In the genomic region with DNA sequence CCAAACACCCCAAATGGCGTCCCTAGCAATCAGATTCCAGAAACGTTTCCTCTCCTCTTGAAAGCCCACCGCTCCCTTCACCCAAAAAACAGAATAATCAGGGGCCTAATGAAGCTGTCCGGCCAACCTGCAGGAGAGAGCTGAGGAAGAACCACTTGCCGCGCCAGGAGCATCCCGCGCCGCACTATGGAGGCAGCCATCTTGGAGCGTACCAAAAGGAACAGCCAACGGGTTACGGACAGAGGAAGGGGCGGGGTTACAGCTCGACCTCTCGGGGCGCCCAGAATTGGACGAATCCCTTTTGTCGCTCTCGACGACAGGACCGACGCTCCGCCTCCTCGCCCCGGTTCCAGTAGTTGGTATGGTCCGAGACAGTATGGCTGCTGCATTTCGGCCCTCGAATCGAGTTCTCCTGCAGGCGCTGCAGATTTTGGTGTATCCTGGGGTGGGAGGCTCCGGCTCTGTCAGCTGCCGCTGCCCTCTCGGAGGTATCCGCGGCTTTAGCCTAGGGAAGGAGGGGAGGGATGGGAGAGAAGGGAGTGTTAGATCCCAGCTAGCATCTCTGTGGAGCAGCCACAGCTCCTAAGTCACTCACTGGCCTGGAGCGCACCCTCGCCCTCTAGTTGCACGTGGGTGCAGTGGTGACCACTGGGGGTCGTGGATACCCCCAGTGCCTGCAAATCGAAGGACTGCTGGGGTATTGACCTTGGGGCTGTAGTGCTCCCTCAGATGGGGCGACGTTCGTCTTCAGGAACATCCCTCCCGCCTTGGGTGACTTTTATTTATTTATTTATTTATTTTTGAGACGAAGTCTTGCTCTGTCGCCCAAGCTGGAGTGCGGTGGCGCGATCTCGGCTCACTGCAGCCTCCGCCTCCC, we compare ENCODE assay signal across 8 cellular contexts. TPM values are rescaled to one million over a fixed set of nuclear protein-coding genes. Genes with fewer than 3 reads are reported as not detected.
DNase-seq lines count a peak whose midpoint lies in the region; ATAC-seq, FAIRE-seq and TF ChIP-seq lines count a peak whose summit lies in the region.

A gene (minus strand): TSS at position 219 of the 877 bp plus-strand sequence. CDS start 19 bp downstream, at position 200.
A gene with protein sequence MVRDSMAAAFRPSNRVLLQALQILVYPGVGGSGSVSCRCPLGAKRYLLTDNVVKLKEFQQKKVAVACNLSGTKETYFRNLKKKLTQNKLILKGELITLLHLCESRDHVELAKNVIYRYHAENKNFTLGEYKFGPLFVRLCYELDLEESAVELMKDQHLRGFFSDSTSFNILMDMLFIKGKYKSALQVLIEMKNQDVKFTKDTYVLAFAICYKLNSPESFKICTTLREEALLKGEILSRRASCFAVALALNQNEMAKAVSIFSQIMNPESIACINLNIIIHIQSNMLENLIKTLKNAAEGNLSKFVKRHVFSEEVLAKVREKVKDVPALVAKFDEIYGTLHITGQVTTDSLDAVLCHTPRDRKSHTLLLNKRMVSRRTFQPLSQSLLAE (plus strand): TSS at position 352 of the 877 bp plus-strand sequence. CDS start 10 bp downstream, at position 362.

- H3K23me2 ChIP-seq in H9 (ENCODE audit: insufficient read length, low read depth, low read length, poor library complexity, severe bottlenecking): no peaks in the 10 kb centered on the region

- no peak within 1 kb of the TSS for H3K56ac ChIP-seq in H9 (ENCODE audit: insufficient read length, low read depth, low read length)

- no peaks in the 10 kb centered on the region for H3K4me1 ChIP-seq in H9 (ENCODE audit: insufficient read depth, low read length)

- H3K27me3 Mint-ChIP-seq in H9 (ENCODE audit: low read depth) (no peaks in the 10 kb centered on the region), nephron progenitor cell (ENCODE audit: low read depth, poor library complexity) (no peaks in the 10 kb centered on the region)
- no peaks in the 10 kb centered on the region for H3K27me3 Mint-ChIP-seq in stimulated activated naive CD8-positive, alpha-beta T cell treated with anti-CD3 and anti-CD28 coated beads, Interleukin-15, amount 100 ng/mL, for 72 hours

- peak; percentile 100 for ATAC-seq in stimulated activated naive CD8-positive, alpha-beta T cell treated with anti-CD3 and anti-CD28 coated beads, Interleukin-15, amount 100 ng/mL, for 72 hours

- no CpG with 5 or more reads among the region's 51 CpGs for WGBS in H9 (ENCODE audit: extremely low coverage, insufficient read length, low lambda C conversion rate)

- no peak within 1 kb of the TSS for H4K8ac ChIP-seq in H9 (replicated peaks; ENCODE audit: insufficient read length, low read depth, low read length)

- no peak within 1 kb of the TSS for H3K4ac ChIP-seq in H9 (ENCODE audit: low read depth, low read length)

- H3K4me2 ChIP-seq in H9 (ENCODE audit: insufficient read depth, insufficient read length, low read length): peak within 1 kb of the TSS; percentile 62

- no peaks in the 10 kb centered on the region for H3K27me3 ChIP-seq in H9 (ENCODE audit: insufficient read depth, low read length)

- H3K36me3 Mint-ChIP-seq in H9 (ENCODE audit: insufficient read depth in 1 of 3, low read depth in 3 of 3) (peaks cover 15 to 39% (median 29%) of the 10 kb centered on the region in 3 experiments; a peak in 6 of 7 replicates), nephron progenitor cell (ENCODE audit: low read depth) (peaks cover 47% of the 10 kb centered on the region)

- no peak within 1 kb of the TSS for H3T11ph ChIP-seq in H9 (ENCODE audit: low read length)

- H2BK120ac ChIP-seq in H9 (ENCODE audit: low read depth, low read length, poor library complexity, severe bottlenecking): no peak within 1 kb of the TSS

- no peak within 1 kb of the TSS for H3K23ac ChIP-seq in H9 (ENCODE audit: insufficient read length, low read depth, low read length)

- H2BK15ac ChIP-seq in H9 (ENCODE audit: low read depth, low read length): no peak within 1 kb of the TSS

- H3K18ac ChIP-seq in H9 (ENCODE audit: insufficient read length, low read depth, low read length): peak within 1 kb of the TSS; percentile 70

- peaks cover 0 to 3% of the 10 kb centered on the region in 2 experiments; a peak in 2 of 5 replicates for H3K9me3 Mint-ChIP-seq in H9
- no peaks in the 10 kb centered on the region for H3K9me3 Mint-ChIP-seq in nephron progenitor cell
- no peaks in the 10 kb centered on the region for H3K9me3 Mint-ChIP-seq in stimulated activated naive CD8-positive, alpha-beta T cell treated with anti-CD3 and anti-CD28 coated beads, Interleukin-15, amount 100 ng/mL, for 72 hours

- peak within 1 kb of the TSS; percentile 83 for H3K9ac ChIP-seq in H9 (ENCODE audit: extremely low read depth, insufficient read length, low read length)

- H2AK5ac ChIP-seq in H9 (ENCODE audit: insufficient read length, low read length): no peak within 1 kb of the TSS

- H3K4me1 Mint-ChIP-seq in H9 (peaks cover 8 to 16% of the 10 kb centered on the region in 2 experiments), nephron progenitor cell (peaks cover 23% of the 10 kb centered on the region)
- peaks cover 52% of the 10 kb centered on the region for H3K4me1 Mint-ChIP-seq in stimulated activated naive CD8-positive, alpha-beta T cell treated with anti-CD3 and anti-CD28 coated beads, Interleukin-15, amount 100 ng/mL, for 72 hours

- H2BK5ac ChIP-seq in H9 (ENCODE audit: insufficient read length, low read length): no peak within 1 kb of the TSS

- peak within 1 kb of the TSS; percentile 81 for H3K27ac ChIP-seq in H9 (ENCODE audit: insufficient read length, low read depth, low read length)

- H4K5ac ChIP-seq in H9 (ENCODE audit: insufficient read length, low read depth, low read length): peak within 1 kb of the TSS; percentile 54

- DNase-seq in H9: peak; percentile 97
- peak; percentile 97 for DNase-seq in M059J (ENCODE audit: low read depth)
- peak; percentile 96 to 97 for DNase-seq in SHP77 (lab: John Stamatoyannopoulos, UW)
- peak; percentile 97 for DNase-seq in activated effector memory CD4-positive, alpha-beta T cell treated with anti-CD3 and anti-CD28 coated beads, Interleukin-2, amount 50 U/mL, for 16 hours
- DNase-seq in fibroblast of the conjunctiva (ENCODE audit: low read depth): peak; percentile 98
- DNase-seq in nephron progenitor cell: peak; percentile 94
- peak; percentile 90 to 96 for DNase-seq in stimulated activated naive CD8-positive, alpha-beta T cell treated with anti-CD3 and anti-CD28 coated beads, Interleukin-15, amount 100 ng/mL, for 72 hours

- no peaks in the 10 kb centered on the region for H4K20me1 ChIP-seq in H9 (ENCODE audit: control insufficient read depth, insufficient read depth, insufficient read length)

- peak within 1 kb of the TSS; percentile 49; the same call in 1 of the 2 replicates for H3K14ac ChIP-seq in H9 (ENCODE audit: insufficient read depth, low read length)

- H2AFZ ChIP-seq in H9 (ENCODE audit: low read length): no peak within 1 kb of the TSS

- H3K79me1 ChIP-seq in H9 (ENCODE audit: insufficient read depth, low read depth, low read length, poor library complexity, severe bottlenecking): no peaks in the 10 kb centered on the region

- no peak within 1 kb of the TSS for H2BK12ac ChIP-seq in H9 (ENCODE audit: insufficient read length, low read depth, low read length)

- FAIRE-seq in G401.6 (lab: Jason Lieb, UNC): peak; percentile 97

- peak within 1 kb of the TSS; percentile 98 to 99 (median 99) for H3K27ac Mint-ChIP-seq in H9
- peak within 1 kb of the TSS; percentile 99 for H3K27ac Mint-ChIP-seq in nephron progenitor cell
- peak within 1 kb of the TSS; percentile 97 to 99 for H3K27ac Mint-ChIP-seq in stimulated activated naive CD8-positive, alpha-beta T cell treated with anti-CD3 and anti-CD28 coated beads, Interleukin-15, amount 100 ng/mL, for 72 hours

- H3K79me2 ChIP-seq in H9 (ENCODE audit: insufficient read depth, low read length): peaks cover 2% of the 10 kb centered on the region; the same call in 1 of the 2 replicates

- no peaks in the 10 kb centered on the region for H3K9me3 ChIP-seq in H9 (ENCODE audit: control insufficient read depth, low read depth, low read length)

- H3K4me3 Mint-ChIP-seq in H9 (peak within 1 kb of the TSS; percentile 93 to 100), nephron progenitor cell (peak within 1 kb of the TSS; percentile 100)
- peak within 1 kb of the TSS; percentile 91 to 94 for H3K4me3 Mint-ChIP-seq in stimulated activated naive CD8-positive, alpha-beta T cell treated with anti-CD3 and anti-CD28 coated beads, Interleukin-15, amount 100 ng/mL, for 72 hours

- no peak within 1 kb of the TSS for H4K91ac ChIP-seq in H9 (ENCODE audit: insufficient read length, low read depth, low read length)

- TF ChIP-seq CTCF in H9 (conservative IDR thresholded peaks at IDR 0.05): peak; percentile 40; the same call in 2 of the 3 replicates
- TF ChIP-seq CTCF in nephron progenitor cell (IDR thresholded peaks at IDR 0.05): no peak

- H2BK20ac ChIP-seq in H9 (ENCODE audit: low read depth, low read length, poor library complexity, severe bottlenecking): no peak within 1 kb of the TSS

RNA-seq across cellular contexts. Expression of the first gene that starts in this region (rescaled TPM):
- 78.1 and 83.3 TPM in 2 replicates for total RNA-seq in H9 (2021)
- total RNA-seq in M059J (2014; rRNA removed; shearing (Covaris generic)): 75.0 and 82.0 TPM in 2 replicates

RNA-seq across cellular contexts. Expression of the second gene that starts in this region (rescaled TPM):
- 12.7 and 12.9 TPM in 2 replicates for total RNA-seq in H9 (2021)
- total RNA-seq in M059J (2014; rRNA removed; shearing (Covaris generic)): 6.7 and 12.6 TPM in 2 replicates

Comparison
In these comparisons a context has a peak if more than half of its experiments do, and no peak if none do; other contexts are left out.
1. Peak in every context shown above with its lines: DNase-seq, ATAC-seq and H3K27ac ChIP-seq.